Comparison of ENCODE assay signal across 1 cellular context in the genomic region with DNA sequence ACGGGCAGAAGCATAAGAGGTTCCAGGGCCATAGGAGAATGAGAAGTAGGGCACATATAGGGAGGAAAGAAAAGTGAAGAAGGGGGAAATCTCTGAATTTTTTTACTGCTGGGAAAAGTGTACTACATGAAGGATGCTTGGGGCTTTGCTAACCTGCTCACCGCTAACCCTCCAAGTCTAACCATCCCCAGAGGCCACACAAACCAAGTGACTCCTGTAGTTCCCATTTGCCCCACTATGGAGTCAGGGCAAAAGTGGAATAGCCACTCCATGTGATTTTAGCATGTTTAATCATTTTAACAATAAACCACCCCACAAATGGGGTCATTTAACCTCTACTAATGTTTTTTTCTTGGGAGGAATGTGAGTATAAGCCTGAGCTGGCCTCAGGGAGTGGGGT.
TF ChIP-seq lines count a peak whose summit lies in the region.

No MANE protein-coding gene starts in this region.

TF ChIP-seq in A549, 52 proteins besides CTCF, POLR2A, EP300 and RAD21 (continued from another document):
- TF ChIP-seq KDM1A (IDR thresholded peaks at IDR 0.05; ENCODE audit: low read depth) (no peak), SMC3 (IDR thresholded peaks at IDR 0.05) (no peak), HDAC2 (IDR thresholded peaks at IDR 0.05) (no peak), TFCP2L1 (CRISPR knock-in tag; IDR thresholded peaks at IDR 0.05) (no peak), MAFK (IDR thresholded peaks at IDR 0.05; ENCODE audit: partially characterized antibody) (no peak), CEBPB (IDR thresholded peaks at IDR 0.05) (no peak), JUNB (IDR thresholded peaks at IDR 0.05) (no peak), NFE2L2 (conservative IDR thresholded peaks at IDR 0.05; ENCODE audit: low read length) (no peak), ZSCAN20 (CRISPR knock-in tag; IDR thresholded peaks at IDR 0.05) (no peak)
- TF ChIP-seq, protein P1, sequence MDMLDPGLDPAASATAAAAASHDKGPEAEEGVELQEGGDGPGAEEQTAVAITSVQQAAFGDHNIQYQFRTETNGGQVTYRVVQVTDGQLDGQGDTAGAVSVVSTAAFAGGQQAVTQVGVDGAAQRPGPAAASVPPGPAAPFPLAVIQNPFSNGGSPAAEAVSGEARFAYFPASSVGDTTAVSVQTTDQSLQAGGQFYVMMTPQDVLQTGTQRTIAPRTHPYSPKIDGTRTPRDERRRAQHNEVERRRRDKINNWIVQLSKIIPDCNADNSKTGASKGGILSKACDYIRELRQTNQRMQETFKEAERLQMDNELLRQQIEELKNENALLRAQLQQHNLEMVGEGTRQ (IDR thresholded peaks at IDR 0.05) = no peak
TF ChIP-seq in A549: peak in this region for 0.
